Comparison of ENCODE assay signal across 1 cellular context in genomic region chr14:95396221-95396620, GRCh38.
TF ChIP-seq lines count a peak whose summit lies in the region.

No MANE protein-coding gene starts in this region.

TF ChIP-seq in GM12878, 131 proteins besides CTCF, POLR2A, EP300 and RAD21 (continued from another document):
- TF ChIP-seq PAX8 (IDR thresholded peaks at IDR 0.05) (no peak), NRF1 (conservative IDR thresholded peaks at IDR 0.05; ENCODE audit: low read depth, low read length) (no peak), MYC (IDR thresholded peaks at IDR 0.05; ENCODE audit: insufficient read depth, insufficient read length, insufficient replicate concordance, low read length, severe bottlenecking) (no peak)
- TF ChIP-seq, protein P1, sequence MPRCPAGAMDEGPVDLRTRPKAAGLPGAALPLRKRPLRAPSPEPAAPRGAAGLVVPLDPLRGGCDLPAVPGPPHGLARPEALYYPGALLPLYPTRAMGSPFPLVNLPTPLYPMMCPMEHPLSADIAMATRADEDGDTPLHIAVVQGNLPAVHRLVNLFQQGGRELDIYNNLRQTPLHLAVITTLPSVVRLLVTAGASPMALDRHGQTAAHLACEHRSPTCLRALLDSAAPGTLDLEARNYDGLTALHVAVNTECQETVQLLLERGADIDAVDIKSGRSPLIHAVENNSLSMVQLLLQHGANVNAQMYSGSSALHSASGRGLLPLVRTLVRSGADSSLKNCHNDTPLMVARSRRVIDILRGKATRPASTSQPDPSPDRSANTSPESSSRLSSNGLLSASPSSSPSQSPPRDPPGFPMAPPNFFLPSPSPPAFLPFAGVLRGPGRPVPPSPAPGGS (IDR thresholded peaks at IDR 0.05; ENCODE audit: borderline replicate concordance, insufficient read depth, low read depth, low read length, poor library complexity, severe bottlenecking): no peak
- TF ChIP-seq, protein P2, sequence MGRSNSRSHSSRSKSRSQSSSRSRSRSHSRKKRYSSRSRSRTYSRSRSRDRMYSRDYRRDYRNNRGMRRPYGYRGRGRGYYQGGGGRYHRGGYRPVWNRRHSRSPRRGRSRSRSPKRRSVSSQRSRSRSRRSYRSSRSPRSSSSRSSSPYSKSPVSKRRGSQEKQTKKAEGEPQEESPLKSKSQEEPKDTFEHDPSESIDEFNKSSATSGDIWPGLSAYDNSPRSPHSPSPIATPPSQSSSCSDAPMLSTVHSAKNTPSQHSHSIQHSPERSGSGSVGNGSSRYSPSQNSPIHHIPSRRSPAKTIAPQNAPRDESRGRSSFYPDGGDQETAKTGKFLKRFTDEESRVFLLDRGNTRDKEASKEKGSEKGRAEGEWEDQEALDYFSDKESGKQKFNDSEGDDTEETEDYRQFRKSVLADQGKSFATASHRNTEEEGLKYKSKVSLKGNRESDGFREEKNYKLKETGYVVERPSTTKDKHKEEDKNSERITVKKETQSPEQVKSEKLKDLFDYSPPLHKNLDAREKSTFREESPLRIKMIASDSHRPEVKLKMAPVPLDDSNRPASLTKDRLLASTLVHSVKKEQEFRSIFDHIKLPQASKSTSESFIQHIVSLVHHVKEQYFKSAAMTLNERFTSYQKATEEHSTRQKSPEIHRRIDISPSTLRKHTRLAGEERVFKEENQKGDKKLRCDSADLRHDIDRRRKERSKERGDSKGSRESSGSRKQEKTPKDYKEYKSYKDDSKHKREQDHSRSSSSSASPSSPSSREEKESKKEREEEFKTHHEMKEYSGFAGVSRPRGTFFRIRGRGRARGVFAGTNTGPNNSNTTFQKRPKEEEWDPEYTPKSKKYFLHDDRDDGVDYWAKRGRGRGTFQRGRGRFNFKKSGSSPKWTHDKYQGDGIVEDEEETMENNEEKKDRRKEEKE (IDR thresholded peaks at IDR 0.05): no peak
TF ChIP-seq in GM12878: peak in this region for 0.
